In genomic region chr9:42385574-42386120, GRCh38 we compare ENCODE assay signal across 8 cellular contexts.
DNase-seq lines count a peak whose midpoint lies in the region; ATAC-seq and TF ChIP-seq lines count a peak whose summit lies in the region.
"Not testable (repeated sequence)": the region's sequence is repeated elsewhere in the genome, so short reads cannot be mapped to it uniquely, and the experiment has no call there.

No MANE protein-coding gene starts in this region.

- H3K36me3 ChIP-seq in MG63; mammary epithelial cell (ENCODE audit: insufficient read depth, low read length); gastroesophageal sphincter; thoracic aorta: not testable (repeated sequence)

- DNase-seq in MG63: peak; percentile 94
- DNase-seq in mammary epithelial cell; thoracic aorta (ENCODE audit: low spot score): not testable (repeated sequence)
- DNase-seq in dorsolateral prefrontal cortex: peak in 6 of 10 donors; percentile 39 to 68 (median 54)
- peak; percentile 46 for DNase-seq in Right ventricle myocardium superior
- peak in 8 of 10 donors; percentile 21 to 89 (median 50) for DNase-seq in posterior cingulate gyrus

- H3K79me2 ChIP-seq in mammary epithelial cell (ENCODE audit: insufficient read depth, low read length): not testable (repeated sequence)

- peak overlapping the region; percentile 79 for H2AFZ ChIP-seq in mammary epithelial cell (ENCODE audit: low read depth, low read length)

- not testable (repeated sequence) for H3K9me3 ChIP-seq in MG63; mammary epithelial cell (replicated peaks; ENCODE audit: insufficient read depth, low read length); gastroesophageal sphincter; thoracic aorta

- TF ChIP-seq EP300 in gastroesophageal sphincter (IDR thresholded peaks at IDR 0.05): not testable (repeated sequence)

- CTCF ChIA-PET in mammary epithelial cell (lab: Charles Lee; ENCODE audit: low non-redundant PET): not testable (repeated sequence)

- not testable (repeated sequence) for H3K4me3 ChIP-seq in MG63; mammary epithelial cell (replicated peaks in 1 of 3; ENCODE audit: insufficient read depth in 1 of 3, low read depth in 2 of 3, low read length in 3 of 3); dorsolateral prefrontal cortex; gastroesophageal sphincter; thoracic aorta

- intact Hi-C loops in mammary epithelial cell (cut with micrococcal nuclease); dorsolateral prefrontal cortex (cut with DNase I); Right ventricle myocardium superior (cut with DNase I); posterior cingulate gyrus (cut with DNase I): not testable (repeated sequence)

- not testable (repeated sequence) for TF ChIP-seq POLR2A in gastroesophageal sphincter (IDR thresholded peaks at IDR 0.05)

- H3K27ac ChIP-seq in C4-2B (peak overlapping the region; percentile 63), gastroesophageal sphincter (peak overlapping the region in 3 of 4 donors; percentile 63 to 76 (median 70)), thoracic aorta (peak overlapping the region; percentile 44 to 60)
- not testable (repeated sequence) for H3K27ac ChIP-seq in mammary epithelial cell (ENCODE audit: insufficient read depth, low read depth, low read length); dorsolateral prefrontal cortex

- ATAC-seq in gastroesophageal sphincter; Right ventricle myocardium superior (ENCODE audit: poor library complexity); thoracic aorta (ENCODE audit: insufficient number of reproducible peaks, low FRiP score, low read depth): not testable (repeated sequence)

- 34% methylated on average over 10 of the region's 11 CpGs for WGBS in mammary epithelial cell (ENCODE audit: low coverage, missing lambda C conversion rate)
- WGBS in gastroesophageal sphincter (ENCODE audit: low coverage in 1 of 2), 2 donors: 34 to 56% methylated on average over 3 to 7 of the region's 11 CpGs

- BruUV-seq in mammary epithelial cell (replicated peaks; lab: Mats Ljungman, UMichigan): not testable (repeated sequence)

- dilution Hi-C loops in mammary epithelial cell (cut with HindIII; ENCODE audit: low sequenced_read_pairs): not testable (repeated sequence)

- not testable (repeated sequence) for H4K20me1 ChIP-seq in mammary epithelial cell (ENCODE audit: insufficient read depth, low read length)

- H3K9ac ChIP-seq in mammary epithelial cell (ENCODE audit: insufficient read depth, low read length): not testable (repeated sequence)

- H3K27me3 ChIP-seq in MG63; mammary epithelial cell (ENCODE audit: insufficient read depth, low read length); dorsolateral prefrontal cortex; gastroesophageal sphincter; thoracic aorta (replicated peaks; ENCODE audit: insufficient read depth): not testable (repeated sequence)

- not testable (repeated sequence) for H3K4me1 ChIP-seq in mammary epithelial cell (ENCODE audit: insufficient read depth, low read length); gastroesophageal sphincter
- H3K4me1 ChIP-seq in thoracic aorta (ENCODE audit: control insufficient read depth in 1 of 2, low read depth in 2 of 2): peaks cover 7 to 15% of the 10 kb centered on the region in 2 donors

- in situ Hi-C loops in mammary epithelial cell (cut with MboI; ENCODE audit: low sequenced_read_pairs in 2 of 2): not testable (repeated sequence)

- not testable (repeated sequence) for TF ChIP-seq CTCF in C4-2B (conservative IDR thresholded peaks at IDR 0.05); mammary epithelial cell (conservative IDR thresholded peaks at IDR 0.05 in 1 of 2, IDR thresholded peaks at IDR 0.05 in 1 of 2; ENCODE audit: extremely low read depth in 1 of 2, insufficient read depth in 1 of 2, low read depth in 1 of 2, low read length in 2 of 2); dorsolateral prefrontal cortex (IDR thresholded peaks at IDR 0.05 in 54 of 56, conservative IDR thresholded peaks at IDR 0.05 in 2 of 56; ENCODE audit: low read depth in 1 of 56, partially characterized antibody in 56 of 56); gastroesophageal sphincter (IDR thresholded peaks at IDR 0.05); thoracic aorta (IDR thresholded peaks at IDR 0.05)

- not testable (repeated sequence) for H3K4me2 ChIP-seq in mammary epithelial cell (ENCODE audit: insufficient read depth, low read depth, low read length)
